19 cellular contexts compared by ENCODE assay signal in the genomic region with DNA sequence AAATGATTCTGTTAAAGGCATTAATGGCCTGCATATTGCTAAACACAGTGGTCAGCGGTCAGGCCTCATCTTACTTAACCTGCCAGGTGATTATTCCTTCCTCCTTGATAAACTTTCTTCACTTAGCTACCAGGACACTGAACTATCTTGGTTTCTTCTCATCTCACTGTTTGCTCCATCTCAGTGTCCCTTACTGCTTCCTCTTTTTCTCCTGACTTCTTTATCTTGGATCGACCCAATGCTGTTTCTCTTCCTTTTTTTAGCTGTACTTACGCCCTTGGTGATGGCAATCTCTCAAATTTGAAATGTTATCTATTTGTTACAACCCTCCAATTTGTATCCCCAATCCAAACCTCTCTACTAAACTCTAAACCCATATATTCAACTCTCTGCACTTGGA. TPM values are rescaled to one million over a fixed set of nuclear protein-coding genes. Genes with fewer than 3 reads are reported as not detected.
"Had no signal": no experiment of that assay in that cellular context is flagged by ENCODE, and none has a peak within 500 bp of the region (broad histone marks: within the 10 kb centered on the region; RNA-seq: fewer than 3 reads in every experiment).

No MANE protein-coding gene starts in this region.

- DNase-seq: activated CD4-positive, alpha-beta memory T cell treated with anti-CD3 and anti-CD28 coated beads for 36 hours; activated CD8-positive, alpha-beta memory T cell treated with anti-CD3 and anti-CD28 coated beads, Interleukin-2, amount 10 ng/mL, durations not matched to agents 7 days and 5 days; activated naive CD4-positive, alpha-beta T cell treated with anti-CD3 and anti-CD28 coated beads, Interleukin-2, amount 50 U/mL, for 16 hours; activated T-cell treated with anti-CD3 and anti-CD28 coated beads, Interleukin-2, amount 50 U/mL, for 1 hour; dorsolateral prefrontal cortex; endodermal cell; heart right ventricle; ovary; sigmoid colon; stimulated activated CD4-positive, alpha-beta T cell treated with anti-CD3 and anti-CD28 coated beads, Interleukin-1b, Interleukin-23, amount 100 ng/mL, for 48 hours; stomach; testis; upper lobe of left lung; WERI-Rb-1 had no signal

- H3K36me3 ChIP-seq: heart right ventricle, neural progenitor cell, ovary, sigmoid colon, stomach, upper lobe of left lung, WERI-Rb-1 had no signal

- H3K27me3 ChIP-seq: neural progenitor cell, ovary, stomach, testis, upper lobe of left lung had no signal

- H3K9me3 ChIP-seq: heart right ventricle, ovary, sigmoid colon, stomach, testis, upper lobe of left lung had no signal

- H3K4me3 ChIP-seq: dorsolateral prefrontal cortex, heart right ventricle, lung, neural progenitor cell, ovary, sigmoid colon, stomach, testis, upper lobe of left lung had no signal

- H3K27ac ChIP-seq: dorsolateral prefrontal cortex, heart right ventricle, neural progenitor cell, ovary, sigmoid colon, stomach, testis, upper lobe of left lung, WERI-Rb-1 had no signal

- H3K4me1 ChIP-seq: heart right ventricle, neural progenitor cell, sigmoid colon, stomach, testis, upper lobe of left lung had no signal

- ATAC-seq: activated CD8-positive, alpha-beta memory T cell treated with anti-CD3 and anti-CD28 coated beads, Interleukin-2, amount 10 ng/mL, durations not matched to agents 7 days and 5 days; heart right ventricle had no signal

RNA-seq across cellular contexts. Expression of gene CLC, which starts 7.8 kb away (rescaled TPM):
- total RNA-seq: activated CD8-positive, alpha-beta memory T cell treated with anti-CD3 and anti-CD28 coated beads, Interleukin-2, amount 10 ng/mL, durations not matched to agents 7 days and 5 days; astrocyte; endodermal cell; epithelial cell of proximal tubule; frontal cortex; ovary; sigmoid colon; testis; upper lobe of left lung had no signal

RNA-seq across cellular contexts. Expression of gene LEUTX, which starts 33.0 kb away (rescaled TPM):
- total RNA-seq: activated CD4-positive, alpha-beta memory T cell treated with anti-CD3 and anti-CD28 coated beads for 36 hours; activated CD8-positive, alpha-beta memory T cell treated with anti-CD3 and anti-CD28 coated beads, Interleukin-2, amount 10 ng/mL, durations not matched to agents 7 days and 5 days; astrocyte; dorsolateral prefrontal cortex; endodermal cell; epithelial cell of proximal tubule; frontal cortex; heart right ventricle; lung; ovary; sigmoid colon; stomach; testis; upper lobe of left lung had no signal

RNA-seq across cellular contexts. Expression of gene LGALS14, which starts 41.4 kb away (rescaled TPM):
- total RNA-seq: astrocyte, dorsolateral prefrontal cortex, endodermal cell, epithelial cell of proximal tubule, frontal cortex, heart right ventricle, lung, ovary, sigmoid colon, stomach, testis, upper lobe of left lung had no signal
